16 cellular contexts compared by ENCODE assay signal in genomic region chr4:108991929-108992328, GRCh38.
DNase-seq lines count a peak whose midpoint lies in the region; ATAC-seq and TF ChIP-seq lines count a peak whose summit lies in the region.
"Had no signal": no experiment of that assay in that cellular context is flagged by ENCODE, and none has a peak within 500 bp of the region (broad histone marks: within the 10 kb centered on the region; RNA-seq: fewer than 3 reads in every experiment).

No MANE protein-coding gene starts in this region.

- H3K27me3 Mint-ChIP-seq in chondrocyte (ENCODE audit: low read depth): no peaks in the 10 kb centered on the region
- no peaks in the 10 kb centered on the region for H3K27me3 Mint-ChIP-seq in mesothelial cell of epicardium (ENCODE audit: low read depth)
- H3K27me3 Mint-ChIP-seq: B cell had no signal

- TF ChIP-seq CTCF in AG10803 (conservative IDR thresholded peaks at IDR 0.05; ENCODE audit: low read length) (no peak), chondrocyte (IDR thresholded peaks at IDR 0.05) (no peak), mesothelial cell of epicardium (IDR thresholded peaks at IDR 0.05; ENCODE audit: unreplicated experiment) (no peak)

- H3K4me3 Mint-ChIP-seq in chondrocyte (ENCODE audit: unreplicated experiment): no peak overlapping the region
- H3K4me3 Mint-ChIP-seq in mesothelial cell of epicardium: no peak overlapping the region
- H3K4me3 Mint-ChIP-seq: B cell had no signal

- no peak overlapping the region for H3K4me3 ChIP-seq in AG10803 (ENCODE audit: low read length)
- H3K4me3 ChIP-seq: upper lobe of left lung had no signal

- H3K9me3 Mint-ChIP-seq in chondrocyte (ENCODE audit: low read depth): peaks cover 9% of the 10 kb centered on the region
- H3K9me3 Mint-ChIP-seq in mesothelial cell of epicardium: peaks cover 22% of the 10 kb centered on the region

- H3K36me3 Mint-ChIP-seq in chondrocyte (ENCODE audit: low read depth) (peaks cover 3% of the 10 kb centered on the region), mesothelial cell of epicardium (peaks cover 15% of the 10 kb centered on the region)

- H3K27ac Mint-ChIP-seq in chondrocyte (ENCODE audit: unreplicated experiment) (peak overlapping the region; percentile 24), mesothelial cell of epicardium (peak overlapping the region; percentile 66)
- H3K27ac Mint-ChIP-seq: B cell had no signal

- H3K4me1 Mint-ChIP-seq in chondrocyte (ENCODE audit: low read depth) (peaks cover 16% of the 10 kb centered on the region), mesothelial cell of epicardium (peaks cover 9% of the 10 kb centered on the region)
- H3K4me1 Mint-ChIP-seq: B cell had no signal

- DNase-seq in AG10803 (ENCODE audit: low read depth): peak; percentile 80
- DNase-seq in LHCN-M2 (ENCODE audit: low read depth): peak; percentile 87
- DNase-seq in chondrocyte (ENCODE audit: low spot score): no peak
- no peak for DNase-seq in mesothelial cell of epicardium (ENCODE audit: low spot score in 2 of 2, unreplicated experiment in 2 of 2)
- no peak for DNase-seq in stimulated activated CD4-positive, alpha-beta T cell treated with anti-CD3 and anti-CD28 coated beads, Interleukin-2, amount 100 ng/mL, for 48 hours
- no peak for DNase-seq in NCI-H748 treated with DMSO at 0.1 percent for 48 hours (lab: John Stamatoyannopoulos, UW)
- no peak for DNase-seq in DMS153 (lab: John Stamatoyannopoulos, UW)
- DNase-seq: activated naive CD4-positive, alpha-beta T cell; DND-41; erythroblast; Karpas-422; NCI-H2029; SHP77; upper lobe of left lung had no signal

- ATAC-seq in GM18502 (IDR thresholded peaks at IDR 0.05; ENCODE audit: poor library complexity, unreplicated experiment): no peak

Comparison
In these comparisons a context has a peak if more than half of its experiments do, and no peak if none do; other contexts are left out.
1. DNase-seq: peak in AG10803 (single experiment) and LHCN-M2 (single experiment); none in chondrocyte (single experiment), mesothelial cell of epicardium (0 of 2), stimulated activated CD4-positive, alpha-beta T cell treated with anti-CD3 and anti-CD28 coated beads, Interleukin-2, amount 100 ng/mL, for 48 hours (0 of 2), NCI-H748 treated with DMSO at 0.1 percent for 48 hours (single experiment) and DMS153 (single experiment).